In genomic region chr22:45645526-45646414, GRCh38 we compare ENCODE assay signal across 1 cellular context.
TF ChIP-seq lines count a peak whose summit lies in the region.

No MANE protein-coding gene starts in this region.

TF ChIP-seq in HepG2, 621 proteins besides CTCF, POLR2A, EP300 and RAD21 (continued from another document and continues in another):
- no peak for TF ChIP-seq ZNF770 (CRISPR knock-in tag; IDR thresholded peaks at IDR 0.05)
- TF ChIP-seq NCOA1 (CRISPR knock-in tag; IDR thresholded peaks at IDR 0.05) = no peak
- no peak for TF ChIP-seq ZNF646 (CRISPR knock-in tag; IDR thresholded peaks at IDR 0.05)
- no peak for TF ChIP-seq ZNF577 (CRISPR knock-in tag; IDR thresholded peaks at IDR 0.05; ENCODE audit: borderline replicate concordance, low read depth)
- TF ChIP-seq ATF4 (CRISPR knock-in tag; IDR thresholded peaks at IDR 0.05) = no peak
- TF ChIP-seq HNRNPUL1 (IDR thresholded peaks at IDR 0.05; ENCODE audit: low read depth, low read length) = no peak
- TF ChIP-seq ZNF784 (CRISPR knock-in tag; IDR thresholded peaks at IDR 0.05; ENCODE audit: borderline replicate concordance) = no peak
- TF ChIP-seq MXD1 (CRISPR knock-in tag; IDR thresholded peaks at IDR 0.05) = peak; percentile 60; the same call in 1 of the 2 replicates
- TF ChIP-seq HMG20A (CRISPR knock-in tag; IDR thresholded peaks at IDR 0.05; ENCODE audit: borderline replicate concordance) = no peak
- TF ChIP-seq ZNF800 (CRISPR knock-in tag; IDR thresholded peaks at IDR 0.05) = no peak
- TF ChIP-seq SNAPC2 (CRISPR knock-in tag; IDR thresholded peaks at IDR 0.05) = no peak
- no peak for TF ChIP-seq TRAFD1 (CRISPR knock-in tag; IDR thresholded peaks at IDR 0.05; ENCODE audit: borderline replicate concordance)
- TF ChIP-seq XRCC5 (optimal IDR thresholded peaks at IDR 0.05; ENCODE audit: low read length) = no peak
- TF ChIP-seq GATAD2A (CRISPR knock-in tag; IDR thresholded peaks at IDR 0.05) = no peak
- no peak for TF ChIP-seq ZNF136 (CRISPR knock-in tag; IDR thresholded peaks at IDR 0.05; ENCODE audit: low read depth)
- TF ChIP-seq MIXL1 (CRISPR knock-in tag; IDR thresholded peaks at IDR 0.05) = no peak
- no peak for TF ChIP-seq FOXO4 (CRISPR knock-in tag; conservative IDR thresholded peaks at IDR 0.05)
- 0 out of 2 replicates have a peak, but pooled peaks have one; percentile 25 for TF ChIP-seq MLX (CRISPR knock-in tag; IDR thresholded peaks at IDR 0.05)
- no peak for TF ChIP-seq ZNF263 (CRISPR knock-in tag; IDR thresholded peaks at IDR 0.05)
- peak; percentile 19 for TF ChIP-seq HNRNPK (IDR thresholded peaks at IDR 0.05; ENCODE audit: low read depth, low read length, poor library complexity, severe bottlenecking)
- no peak for TF ChIP-seq RXRB (CRISPR knock-in tag; IDR thresholded peaks at IDR 0.05; ENCODE audit: borderline replicate concordance)
- TF ChIP-seq ZNF691 (CRISPR knock-in tag; IDR thresholded peaks at IDR 0.05; ENCODE audit: borderline replicate concordance, low read depth) = peak; percentile 69; the same call in 1 of the 2 replicates
- no peak for TF ChIP-seq NRL (CRISPR knock-in tag; IDR thresholded peaks at IDR 0.05; ENCODE audit: borderline replicate concordance)
- no peak for TF ChIP-seq SRY (CRISPR knock-in tag; IDR thresholded peaks at IDR 0.05)
- no peak for TF ChIP-seq ZMYM2 (CRISPR knock-in tag; IDR thresholded peaks at IDR 0.05)
- no peak for TF ChIP-seq NFE2L2 (IDR thresholded peaks at IDR 0.05; ENCODE audit: low read length)
- TF ChIP-seq CC2D1A (CRISPR knock-in tag; IDR thresholded peaks at IDR 0.05) = no peak
- no peak for TF ChIP-seq GMEB2 (CRISPR knock-in tag; IDR thresholded peaks at IDR 0.05; ENCODE audit: low read depth)
- TF ChIP-seq SMARCC2 (IDR thresholded peaks at IDR 0.05) = no peak
- TF ChIP-seq SMAD9 (CRISPR knock-in tag; IDR thresholded peaks at IDR 0.05) = no peak
- no peak for TF ChIP-seq KLF15 (CRISPR knock-in tag; IDR thresholded peaks at IDR 0.05; ENCODE audit: borderline replicate concordance)
- peak; percentile 95 for TF ChIP-seq MYC (CRISPR knock-in tag; IDR thresholded peaks at IDR 0.05; ENCODE audit: borderline replicate concordance)
- TF ChIP-seq POLR2AphosphoS2 (IDR thresholded peaks at IDR 0.05; ENCODE audit: low read depth, low read length) = no peak
- no peak for TF ChIP-seq SMAD3 (CRISPR knock-in tag; IDR thresholded peaks at IDR 0.05)
- TF ChIP-seq HNRNPH1 (optimal IDR thresholded peaks at IDR 0.05; ENCODE audit: low read depth, low read length) = no peak
- TF ChIP-seq NFIB (CRISPR knock-in tag; IDR thresholded peaks at IDR 0.05; ENCODE audit: borderline replicate concordance) = no peak
- TF ChIP-seq DR1 (CRISPR knock-in tag; IDR thresholded peaks at IDR 0.05) = no peak
- TF ChIP-seq SNAPC5 (CRISPR knock-in tag; IDR thresholded peaks at IDR 0.05; ENCODE audit: borderline replicate concordance) = no peak
- 0 out of 2 replicates have a peak, but pooled peaks have one; percentile 50 for TF ChIP-seq MZF1 (CRISPR knock-in tag; IDR thresholded peaks at IDR 0.05; ENCODE audit: borderline replicate concordance)
